ENCODE assay signal across 29 cellular contexts in genomic region chr10:82757397-82757796, GRCh38.
"Had no signal": no experiment of that assay in that cellular context is flagged by ENCODE, and none has a peak within 500 bp of the region (broad histone marks: within the 10 kb centered on the region; RNA-seq: fewer than 3 reads in every experiment).

No MANE protein-coding gene starts in this region.

- H3K4me1 ChIP-seq: adrenal gland, body of pancreas, breast epithelium, SJCRH30 had no signal

- ATAC-seq: activated CD8-positive, alpha-beta memory T cell treated with anti-CD3 and anti-CD28 coated beads, Interleukin-2, amount 10 ng/mL, durations not matched to agents 7 days and 5 days; activated naive CD4-positive, alpha-beta T cell treated with anti-CD3 and anti-CD28 coated beads, Interleukin-2, amount 50 U/mL, for 72 hours; activated T-cell treated with anti-CD3 and anti-CD28 coated beads, Interleukin-2, amount 50 U/mL, for 72 hours; activated T-helper 17 cell treated with anti-CD3 and anti-CD28 coated beads, Interleukin-2, amount 50 U/mL, for 72 hours; body of pancreas; Panc1 had no signal

- H3K27ac ChIP-seq: adrenal gland, body of pancreas, breast epithelium, SJCRH30 had no signal

- FAIRE-seq: astrocyte, TTC549 had no signal

- H3K36me3 ChIP-seq: adrenal gland, breast epithelium, SJCRH30 had no signal

- DNase-seq: activated B cell treated with CpG ODN at 0.5 μM for 24 hours; activated CD4-positive, alpha-beta memory T cell treated with anti-CD3 and anti-CD28 coated beads, Interleukin-2, amount 10 ng/mL, durations not matched to agents 7 days and 5 days; activated CD4-positive, alpha-beta T cell treated with anti-CD3 and anti-CD28 coated beads for 48 hours; activated CD4-positive, CD25-positive, alpha-beta regulatory T cell treated with anti-CD3 and anti-CD28 coated beads, Interleukin-2, amount 50 U/mL, for 72 hours; activated CD8-positive, alpha-beta memory T cell treated with anti-CD3 and anti-CD28 coated beads for 24 hours; activated CD8-positive, alpha-beta memory T cell treated with anti-CD3 and anti-CD28 coated beads, Interleukin-2, amount 10 ng/mL, durations not matched to agents 7 days and 5 days; activated effector memory CD4-positive, alpha-beta T cell treated with anti-CD3 and anti-CD28 coated beads, Interleukin-2, amount 50 U/mL, for 16 hours; activated naive CD4-positive, alpha-beta T cell treated with anti-CD3 and anti-CD28 coated beads for 36 hours; activated T-cell treated with anti-CD3 and anti-CD28 coated beads, Interleukin-2, amount 50 U/mL, for 1 hour; activated T-cell treated with anti-CD3 and anti-CD28 coated beads, Interleukin-2, amount 50 U/mL, for 72 hours; adrenal gland; body of pancreas; NCI-H1105; NCI-H1417 treated with DMSO at 0.1 percent for 48 hours; NCI-H187 treated with DMSO at 0.1 percent for 48 hours; NCI-H2081; NCI-H345; NCI-H524 treated with DMSO at 0.1 percent for 48 hours; NCI-H748 treated with DMSO at 0.1 percent for 48 hours; NK-92 treated with Interleukin-12 subunit alpha and Interleukin-12 subunit beta, amount 100 ng/mL, for 24 hours; SHP77; SJCRH30; SK-N-SH had no signal

- H3K9ac ChIP-seq: SK-N-SH had no signal

- H3K9me3 ChIP-seq: adrenal gland, body of pancreas, breast epithelium, SJCRH30, SK-N-SH had no signal

- H3K27me3 ChIP-seq: adrenal gland, body of pancreas, breast epithelium, SJCRH30 had no signal

- H3K4me3 ChIP-seq: adrenal gland, body of pancreas, breast epithelium, SJCRH30 had no signal

- H3K9me2 ChIP-seq: SK-N-SH had no signal

- H3K4me2 ChIP-seq: SK-N-SH had no signal
